ENCODE assay signal across 37 cellular contexts in the genomic region with DNA sequence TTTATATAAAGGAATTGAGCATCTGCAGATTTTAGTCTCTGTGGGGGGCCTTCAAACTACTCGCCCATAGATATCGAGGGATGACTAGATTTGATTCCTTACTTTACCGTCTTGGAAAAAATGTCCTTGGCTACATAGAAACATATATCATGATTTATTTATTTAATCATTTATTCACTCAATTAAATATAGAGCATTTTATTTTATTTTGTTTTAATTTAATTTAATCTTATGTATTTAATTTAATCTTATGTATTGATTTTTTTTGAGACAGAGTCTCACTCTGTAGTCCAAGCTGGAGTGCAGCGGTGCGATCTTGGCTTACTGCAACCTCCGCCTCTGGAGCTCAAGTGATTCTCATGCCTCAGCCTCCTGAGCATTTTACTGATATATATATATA.
"Had no signal": no experiment of that assay in that cellular context is flagged by ENCODE, and none has a peak within 500 bp of the region (broad histone marks: within the 10 kb centered on the region; RNA-seq: fewer than 3 reads in every experiment).

No MANE protein-coding gene starts in this region.

- DNase-seq: activated effector memory CD4-positive, alpha-beta T cell treated with anti-CD3 and anti-CD28 coated beads, Interleukin-2, amount 50 U/mL, for 16 hours; activated effector memory CD4-positive, alpha-beta T cell treated with Interleukin-2 at 50 U/mL for 16 hours; activated gamma-delta T cell; activated gamma-delta T cell treated with Interleukin-2 at 50 U/mL for 16 hours; activated naive CD4-positive, alpha-beta T cell; activated naive CD4-positive, alpha-beta T cell treated with anti-CD3 and anti-CD28 coated beads for 36 hours; activated naive CD4-positive, alpha-beta T cell treated with anti-CD3 and anti-CD28 coated beads, Interleukin-2, amount 10 ng/mL, durations not matched to agents 7 days and 5 days; activated naive CD4-positive, alpha-beta T cell treated with anti-CD3 and anti-CD28 coated beads, Interleukin-2, amount 50 U/mL, for 16 hours; activated naive CD4-positive, alpha-beta T cell treated with Interleukin-2 at 50 U/mL for 16 hours; activated naive CD8-positive, alpha-beta T cell treated with anti-CD3 and anti-CD28 coated beads for 36 hours; activated naive CD8-positive, alpha-beta T cell treated with anti-CD3 and anti-CD28 coated beads, Interleukin-2, amount 10 ng/mL, durations not matched to agents 7 days and 5 days; activated naive CD8-positive, alpha-beta T cell treated with anti-CD3 and anti-CD28 coated beads, Interleukin-2, amount 50 U/mL, for 24 hours; activated T-cell treated with anti-CD3 and anti-CD28 coated beads, Interleukin-2, amount 50 U/mL, for 24 hours; activated T-cell treated with anti-CD3 and anti-CD28 coated beads, Interleukin-2, amount 50 U/mL, for 4 hours; activated T-cell treated with anti-CD3 and anti-CD28 coated beads, Interleukin-2, amount 50 U/mL, for 48 hours; activated T-cell treated with anti-CD3 and anti-CD28 coated beads, Interleukin-2, amount 50 U/mL, for 72 hours; adrenal gland; amniotic stem cell; amygdala; anterior cingulate cortex; aorta; body of pancreas; brain microvascular endothelial cell; caudate nucleus; central memory CD4-positive, alpha-beta T cell; cerebellar nuclear complex had no signal

- H3K27me3 Mint-ChIP-seq: activated naive CD4-positive, alpha-beta T cell treated with anti-CD3 and anti-CD28 coated beads, Interleukin-2, amount 10 ng/mL, durations not matched to agents 7 days and 5 days; activated naive CD4-positive, alpha-beta T cell treated with anti-CD3 and anti-CD28 coated beads, Interleukin-2, amount 50 U/mL, for 24 hours; activated naive CD8-positive, alpha-beta T cell; activated naive CD8-positive, alpha-beta T cell treated with anti-CD3 and anti-CD28 coated beads for 36 hours; activated naive CD8-positive, alpha-beta T cell treated with anti-CD3 and anti-CD28 coated beads, Interleukin-2, amount 10 ng/mL, durations not matched to agents 7 days and 5 days; activated naive CD8-positive, alpha-beta T cell treated with anti-CD3 and anti-CD28 coated beads, Interleukin-2, amount 50 U/mL, for 24 hours; activated T-cell treated with anti-CD3 and anti-CD28 coated beads, Interleukin-2, amount 50 U/mL, for 24 hours; activated T-helper 17 cell treated with anti-CD3 and anti-CD28 coated beads, Interleukin-2, amount 50 U/mL, for 72 hours; brain; central memory CD8-positive, alpha-beta T cell had no signal

- H3K27ac Mint-ChIP-seq: activated naive CD4-positive, alpha-beta T cell treated with anti-CD3 and anti-CD28 coated beads for 36 hours; activated naive CD4-positive, alpha-beta T cell treated with anti-CD3 and anti-CD28 coated beads, Interleukin-2, amount 10 ng/mL, durations not matched to agents 7 days and 5 days; activated naive CD4-positive, alpha-beta T cell treated with anti-CD3 and anti-CD28 coated beads, Interleukin-2, amount 50 U/mL, for 24 hours; activated naive CD4-positive, alpha-beta T cell treated with anti-CD3 and anti-CD28 coated beads, Interleukin-2, amount 50 U/mL, for 72 hours; activated naive CD8-positive, alpha-beta T cell; activated naive CD8-positive, alpha-beta T cell treated with anti-CD3 and anti-CD28 coated beads for 36 hours; activated naive CD8-positive, alpha-beta T cell treated with anti-CD3 and anti-CD28 coated beads, Interleukin-2, amount 10 ng/mL, durations not matched to agents 7 days and 5 days; activated naive CD8-positive, alpha-beta T cell treated with anti-CD3 and anti-CD28 coated beads, Interleukin-2, amount 50 U/mL, for 24 hours; activated T-cell treated with anti-CD3 and anti-CD28 coated beads, Interleukin-2, amount 50 U/mL, for 24 hours; activated T-cell treated with anti-CD3 and anti-CD28 coated beads, Interleukin-2, amount 50 U/mL, for 72 hours; activated T-helper 1 cell treated with anti-CD3 and anti-CD28 coated beads, Interleukin-12 subunit alpha, Interleukin-12 subunit beta, Interleukin-2, Interleukin-4 antibody, amounts not matched to agents 30 ng/mL and 10 ng/mL and 1 ng/mL, durations not matched to agents 14 hours and 24 hours and 36 hours; activated T-helper 17 cell treated with anti-CD3 and anti-CD28 coated beads, Interleukin-2, amount 50 U/mL, for 72 hours; activated T-helper 2 cell treated with anti-CD3 and anti-CD28 coated beads, Interferon-gamma antibody, Interleukin-2, Interleukin-4, amounts not matched to agents 10 μg/mL and 5 μg/mL and 100 μg/mL, durations not matched to agents 14 hours and 24 hours and 36 hours; brain had no signal

- H3K9me3 ChIP-seq: adrenal gland, ascending aorta, body of pancreas, breast epithelium had no signal

- H3K27ac ChIP-seq: adrenal gland, ascending aorta, body of pancreas, brain microvascular endothelial cell, breast epithelium, cardiac muscle cell had no signal

- H3K4me1 ChIP-seq: adrenal gland, ascending aorta, body of pancreas, breast epithelium had no signal

- ATAC-seq: activated naive CD4-positive, alpha-beta T cell treated with anti-CD3 and anti-CD28 coated beads, Interleukin-2, amount 50 U/mL, for 72 hours; activated naive CD8-positive, alpha-beta T cell treated with anti-CD3 and anti-CD28 coated beads, Interleukin-2, amount 50 U/mL, for 24 hours; activated T-cell treated with anti-CD3 and anti-CD28 coated beads, Interleukin-2, amount 50 U/mL, for 4 hours; activated T-cell treated with anti-CD3 and anti-CD28 coated beads, Interleukin-2, amount 50 U/mL, for 72 hours; activated T-helper 17 cell treated with anti-CD3 and anti-CD28 coated beads, Interleukin-2, amount 50 U/mL, for 72 hours; body of pancreas had no signal

- H3K4me3 ChIP-seq: adrenal gland, ascending aorta, body of pancreas, breast epithelium, cardiac muscle cell had no signal

- H3K36me3 Mint-ChIP-seq: activated naive CD4-positive, alpha-beta T cell treated with anti-CD3 and anti-CD28 coated beads, Interleukin-2, amount 10 ng/mL, durations not matched to agents 7 days and 5 days; activated naive CD4-positive, alpha-beta T cell treated with anti-CD3 and anti-CD28 coated beads, Interleukin-2, amount 50 U/mL, for 24 hours; activated naive CD4-positive, alpha-beta T cell treated with anti-CD3 and anti-CD28 coated beads, Interleukin-2, amount 50 U/mL, for 72 hours; activated naive CD8-positive, alpha-beta T cell; activated naive CD8-positive, alpha-beta T cell treated with anti-CD3 and anti-CD28 coated beads for 36 hours; activated naive CD8-positive, alpha-beta T cell treated with anti-CD3 and anti-CD28 coated beads, Interleukin-2, amount 10 ng/mL, durations not matched to agents 7 days and 5 days; brain had no signal

- H3K4me3 Mint-ChIP-seq: activated naive CD4-positive, alpha-beta T cell treated with anti-CD3 and anti-CD28 coated beads for 36 hours; activated naive CD4-positive, alpha-beta T cell treated with anti-CD3 and anti-CD28 coated beads, Interleukin-2, amount 10 ng/mL, durations not matched to agents 7 days and 5 days; activated naive CD4-positive, alpha-beta T cell treated with anti-CD3 and anti-CD28 coated beads, Interleukin-2, amount 50 U/mL, for 24 hours; activated naive CD8-positive, alpha-beta T cell; activated naive CD8-positive, alpha-beta T cell treated with anti-CD3 and anti-CD28 coated beads for 36 hours; activated naive CD8-positive, alpha-beta T cell treated with anti-CD3 and anti-CD28 coated beads, Interleukin-2, amount 10 ng/mL, durations not matched to agents 7 days and 5 days; activated naive CD8-positive, alpha-beta T cell treated with anti-CD3 and anti-CD28 coated beads, Interleukin-2, amount 50 U/mL, for 24 hours; activated T-cell treated with anti-CD3 and anti-CD28 coated beads, Interleukin-2, amount 50 U/mL, for 24 hours; activated T-cell treated with anti-CD3 and anti-CD28 coated beads, Interleukin-2, amount 50 U/mL, for 4 hours; activated T-cell treated with anti-CD3 and anti-CD28 coated beads, Interleukin-2, amount 50 U/mL, for 72 hours; activated T-helper 1 cell treated with anti-CD3 and anti-CD28 coated beads, Interleukin-12 subunit alpha, Interleukin-12 subunit beta, Interleukin-2, Interleukin-4 antibody, amounts not matched to agents 30 ng/mL and 10 ng/mL and 1 ng/mL, durations not matched to agents 14 hours and 24 hours and 36 hours; activated T-helper 17 cell treated with anti-CD3 and anti-CD28 coated beads, Interleukin-2, amount 50 U/mL, for 72 hours; brain; central memory CD8-positive, alpha-beta T cell had no signal

- H3K27me3 ChIP-seq: adrenal gland, ascending aorta, body of pancreas, brain microvascular endothelial cell, breast epithelium, cardiac muscle cell had no signal

- H3K4me1 Mint-ChIP-seq: activated naive CD4-positive, alpha-beta T cell treated with anti-CD3 and anti-CD28 coated beads, Interleukin-2, amount 10 ng/mL, durations not matched to agents 7 days and 5 days; activated naive CD4-positive, alpha-beta T cell treated with anti-CD3 and anti-CD28 coated beads, Interleukin-2, amount 50 U/mL, for 24 hours; activated naive CD8-positive, alpha-beta T cell treated with anti-CD3 and anti-CD28 coated beads for 36 hours; activated naive CD8-positive, alpha-beta T cell treated with anti-CD3 and anti-CD28 coated beads, Interleukin-2, amount 10 ng/mL, durations not matched to agents 7 days and 5 days; activated naive CD8-positive, alpha-beta T cell treated with anti-CD3 and anti-CD28 coated beads, Interleukin-2, amount 50 U/mL, for 24 hours; activated T-helper 17 cell treated with anti-CD3 and anti-CD28 coated beads, Interleukin-2, amount 50 U/mL, for 72 hours; brain; central memory CD8-positive, alpha-beta T cell had no signal

- H3K9me3 Mint-ChIP-seq: activated naive CD4-positive, alpha-beta T cell treated with anti-CD3 and anti-CD28 coated beads, Interleukin-2, amount 10 ng/mL, durations not matched to agents 7 days and 5 days; activated naive CD4-positive, alpha-beta T cell treated with anti-CD3 and anti-CD28 coated beads, Interleukin-2, amount 50 U/mL, for 72 hours; activated naive CD8-positive, alpha-beta T cell treated with anti-CD3 and anti-CD28 coated beads for 36 hours; activated naive CD8-positive, alpha-beta T cell treated with anti-CD3 and anti-CD28 coated beads, Interleukin-2, amount 10 ng/mL, durations not matched to agents 7 days and 5 days; activated naive CD8-positive, alpha-beta T cell treated with anti-CD3 and anti-CD28 coated beads, Interleukin-2, amount 50 U/mL, for 24 hours; activated T-cell treated with anti-CD3 and anti-CD28 coated beads, Interleukin-2, amount 50 U/mL, for 24 hours; activated T-helper 1 cell treated with anti-CD3 and anti-CD28 coated beads, Interleukin-12 subunit alpha, Interleukin-12 subunit beta, Interleukin-2, Interleukin-4 antibody, amounts not matched to agents 30 ng/mL and 10 ng/mL and 1 ng/mL, durations not matched to agents 14 hours and 24 hours and 36 hours; activated T-helper 17 cell treated with anti-CD3 and anti-CD28 coated beads, Interleukin-2, amount 50 U/mL, for 72 hours; activated T-helper 2 cell treated with anti-CD3 and anti-CD28 coated beads, Interferon-gamma antibody, Interleukin-2, Interleukin-4, amounts not matched to agents 10 μg/mL and 5 μg/mL and 100 μg/mL, durations not matched to agents 14 hours and 24 hours and 36 hours; brain had no signal

- H3K36me3 ChIP-seq: adrenal gland, ascending aorta, brain microvascular endothelial cell, breast epithelium, cardiac muscle cell had no signal
